In genomic region chr9:30944233-30944585, GRCh38 we compare ENCODE assay signal across 21 cellular contexts.
"Had no signal": no experiment of that assay in that cellular context is flagged by ENCODE, and none has a peak within 500 bp of the region (broad histone marks: within the 10 kb centered on the region; RNA-seq: fewer than 3 reads in every experiment).

No MANE protein-coding gene starts in this region.

- H3K36me3 ChIP-seq: colonic mucosa, gastrocnemius medialis, lower lobe of right lung, prostate gland, right atrium auricular region, sigmoid colon, tibial artery had no signal

- ATAC-seq: esophagus mucosa; gastrocnemius medialis; left ventricle myocardium superior; naive thymus-derived CD8-positive, alpha-beta T cell had no signal

- H3K9me3 ChIP-seq: colonic mucosa, gastrocnemius medialis, prostate gland, testis had no signal

- DNase-seq: cerebellar nuclear complex; colonic mucosa; effector CD8-positive, alpha-beta T cell; endodermal cell; foreskin fibroblast; gastrocnemius medialis; head of caudate nucleus; left ventricle myocardium superior; naive thymus-derived CD8-positive, alpha-beta T cell; nephron progenitor cell; stimulated activated CD4-positive, alpha-beta T cell treated with anti-CD3 and anti-CD28 coated beads, Interleukin-4, amount 100 ng/mL, for 4 hours; stimulated activated naive CD4-positive, alpha-beta T cell; testis; tibial artery had no signal

- H3K4me3 ChIP-seq: colonic mucosa, gastrocnemius medialis, lower lobe of right lung, prostate gland, right atrium auricular region, sigmoid colon, tibial artery had no signal

- H3K4me1 ChIP-seq: colonic mucosa, gastrocnemius medialis, lower lobe of right lung, prostate gland, right atrium auricular region, sigmoid colon, testis, tibial artery had no signal

- FAIRE-seq: keratinocyte had no signal

- H3K27me3 ChIP-seq: colonic mucosa, gastrocnemius medialis, right atrium auricular region, sigmoid colon, testis, tibial artery had no signal

- H3K27ac ChIP-seq: colonic mucosa, epithelial cell of prostate, gastrocnemius medialis, lower lobe of right lung, prostate gland, right atrium auricular region, sigmoid colon, testis, tibial artery had no signal
